8 cellular contexts compared by ENCODE assay signal in genomic region chr4:105059337-105059736, GRCh38.
DNase-seq lines count a peak whose midpoint lies in the region; ATAC-seq, FAIRE-seq and TF ChIP-seq lines count a peak whose summit lies in the region.

No MANE protein-coding gene starts in this region.

- TF ChIP-seq CTCF in fibroblast of the aortic adventitia (IDR thresholded peaks at IDR 0.05; ENCODE audit: insufficient read depth, low read length), result no peak

- FAIRE-seq in urothelium cell line (lab: Jason Lieb, UNC), result no peak

- DNase-seq in fibroblast of the aortic adventitia (ENCODE audit: low read depth) (peak; percentile 13), NCI-H1105 treated with DMSO at 0.1 percent for 48 hours (lab: John Stamatoyannopoulos, UW) (no peak), urothelium cell line (ENCODE audit: low spot score) (no peak), nucleus accumbens (lab: John Stamatoyannopoulos, UW) (no peak), DMS153 treated with DMSO at 0.1 percent for 48 hours (lab: John Stamatoyannopoulos, UW; ENCODE audit: unreplicated experiment) (no peak)

- ATAC-seq in GM18511 (IDR thresholded peaks at IDR 0.05; ENCODE audit: unreplicated experiment) (peak; percentile 21), GM21515 (IDR thresholded peaks at IDR 0.05; ENCODE audit: unreplicated experiment) (peak; percentile 25), HG03520 (IDR thresholded peaks at IDR 0.05; ENCODE audit: unreplicated experiment) (peak; percentile 19)

- H3K4me3 ChIP-seq in fibroblast of the aortic adventitia (ENCODE audit: low read depth, low read length), result no peak overlapping the region
